ENCODE assay signal across 8 cellular contexts in genomic region chrX:66200855-66201795, GRCh38. TPM values are rescaled to one million over a fixed set of nuclear protein-coding genes. Genes with fewer than 3 reads are reported as not detected.
A peak's percentile ranks its signal among the peaks of the same experiment; 100 is the strongest.
DNase-seq lines count a peak whose midpoint lies in the region; ATAC-seq, FAIRE-seq and TF ChIP-seq lines count a peak whose summit lies in the region.

No MANE protein-coding gene starts in this region.

- FAIRE-seq in kidney (lab: Jason Lieb, UNC) = peak; percentile 29

- H3K9ac ChIP-seq in kidney (ENCODE audit: low read length in 2 of 2) = no peak overlapping the region

- H3K36me3 ChIP-seq in kidney (ENCODE audit: control insufficient read depth in 1 of 2, insufficient read depth in 2 of 2, low read length in 2 of 2) = no peaks in the 10 kb centered on the region

- intact Hi-C loops in kidney (cut with DNase I) = no loop called here

- no peak overlapping the region for H3K27ac ChIP-seq in kidney (ENCODE audit: low read depth in 2 of 2, low read length in 2 of 2)

- no peak overlapping the region for H3K4me3 ChIP-seq in kidney (ENCODE audit: low read length in 2 of 2)

- DNase-seq in AG20443 (ENCODE audit: low spot score) (peak; percentile 11), SK-MEL-5 (ENCODE audit: low read depth, low spot score) (peak; percentile 9), kidney (no peak), HPDE6-E6E7 (ENCODE audit: extremely low spot score) (no peak), NCI-H2196 (lab: John Stamatoyannopoulos, UW; ENCODE audit: unreplicated experiment) (no peak), NCI-H526 treated with DMSO at 0.1 percent for 48 hours (lab: John Stamatoyannopoulos, UW) (no peak)
- DNase-seq in activated naive CD4-positive, alpha-beta T cell treated with anti-CD3 and anti-CD28 coated beads, Interleukin-2, amount 50 U/mL, for 72 hours (ENCODE audit: low spot score in 2 of 2) = no peak

- TF ChIP-seq CTCF in kidney (IDR thresholded peaks at IDR 0.05; ENCODE audit: borderline replicate concordance, extremely low read depth, insufficient read depth) = no peak

- H3K9me3 ChIP-seq in kidney (ENCODE audit: control insufficient read depth in 1 of 2, low read length in 2 of 2) = no peaks in the 10 kb centered on the region

- peaks cover 0 to 6% of the 10 kb centered on the region in 2 donors for H3K9me3 Mint-ChIP-seq in activated naive CD4-positive, alpha-beta T cell treated with anti-CD3 and anti-CD28 coated beads, Interleukin-2, amount 50 U/mL, for 72 hours

- no peaks in the 10 kb centered on the region for H3K4me1 ChIP-seq in kidney (ENCODE audit: control insufficient read depth in 1 of 2, insufficient read depth in 1 of 2, low read depth in 1 of 2, low read length in 2 of 2)

- peak overlapping the region in 1 of 2 donors; percentile 37 for H3K27ac Mint-ChIP-seq in activated naive CD4-positive, alpha-beta T cell treated with anti-CD3 and anti-CD28 coated beads, Interleukin-2, amount 50 U/mL, for 72 hours

- H3K36me3 Mint-ChIP-seq in activated naive CD4-positive, alpha-beta T cell treated with anti-CD3 and anti-CD28 coated beads, Interleukin-2, amount 50 U/mL, for 72 hours = no peaks in the 10 kb centered on the region

- in situ Hi-C loops in SK-MEL-5 (cut with HindIII; ENCODE audit: low pct_unique_long_range_greater_than_20kb, low sequenced_read_pairs) = no loop called here

- ATAC-seq in GM19043 (IDR thresholded peaks at IDR 0.05; ENCODE audit: low read depth, unreplicated experiment) = peak; percentile 51
- no peak for ATAC-seq in activated naive CD4-positive, alpha-beta T cell treated with anti-CD3 and anti-CD28 coated beads, Interleukin-2, amount 50 U/mL, for 72 hours

RNA-seq across cellular contexts. Expression of gene HEPH, which starts 37.1 kb away (rescaled TPM):
- total RNA-seq in SK-MEL-5 (2014; rRNA removed; shearing (Covaris generic)) = 0.11 and 0.29 TPM in 2 replicates
- 0.16 and 0.17 TPM in 2 replicates for polyA plus RNA-seq in SK-MEL-5 (2015; cell fraction: cytosol; rRNA removed)
- polyA plus RNA-seq in SK-MEL-5 (2015; cell fraction: nucleus; rRNA removed) = not detected in 2 replicates
- 14.4 TPM for total RNA-seq in kidney
- polyA plus RNA-seq in kidney (ENCODE audit: insufficient read depth, low read depth, low replicate concordance) = 6.2 TPM
- total RNA-seq in activated naive CD4-positive, alpha-beta T cell treated with anti-CD3 and anti-CD28 coated beads, Interleukin-2, amount 50 U/mL, for 72 hours = under 1 TPM in 1 of 2 donors, not detected in 1; 0.18 TPM

Comparison
In these comparisons a context has a peak if more than half of its experiments do, and no peak if none do; other contexts are left out.
1. DNase-seq: peak in AG20443 (single experiment) and SK-MEL-5 (single experiment); none in kidney (single experiment), activated naive CD4-positive, alpha-beta T cell treated with anti-CD3 and anti-CD28 coated beads, Interleukin-2, amount 50 U/mL, for 72 hours (0 of 2), HPDE6-E6E7 (single experiment), NCI-H2196 (single experiment) and NCI-H526 treated with DMSO at 0.1 percent for 48 hours (single experiment).
2. RNA of gene HEPH, which starts 37.1 kb away (total RNA-seq): 14.4 TPM in kidney (single experiment); 0.11 to 0.29 TPM in SK-MEL-5 and 0.18 TPM in activated naive CD4-positive, alpha-beta T cell treated with anti-CD3 and anti-CD28 coated beads, Interleukin-2, amount 50 U/mL, for 72 hours; every median in the first group is over 10 times any median in the second.